Comparison of ENCODE assay signal across 9 cellular contexts in genomic region chr3:10631224-10631623, GRCh38.
"Had no signal": no experiment of that assay in that cellular context is flagged by ENCODE, and none has a peak within 500 bp of the region (broad histone marks: within the 10 kb centered on the region; RNA-seq: fewer than 3 reads in every experiment).

No MANE protein-coding gene starts in this region.

- H3K9ac ChIP-seq: GM23248 had no signal

- H3K9me3 ChIP-seq: HAP-1 had no signal

- H3K4me3 ChIP-seq: GM23248, HAP-1 had no signal

- ATAC-seq: HCT116 had no signal

- H2AFZ ChIP-seq: GM23248 had no signal

- H3K36me3 ChIP-seq: HAP-1 had no signal

- H3K4me1 ChIP-seq: HAP-1 had no signal

- DNase-seq: GM23248, GOT3, H7, HFFc6, IMR-90, KBM-7 had no signal

- H3K27ac ChIP-seq: GM23248, HL-60 had no signal
